Comparison of ENCODE assay signal across 8 cellular contexts in the genomic region with DNA sequence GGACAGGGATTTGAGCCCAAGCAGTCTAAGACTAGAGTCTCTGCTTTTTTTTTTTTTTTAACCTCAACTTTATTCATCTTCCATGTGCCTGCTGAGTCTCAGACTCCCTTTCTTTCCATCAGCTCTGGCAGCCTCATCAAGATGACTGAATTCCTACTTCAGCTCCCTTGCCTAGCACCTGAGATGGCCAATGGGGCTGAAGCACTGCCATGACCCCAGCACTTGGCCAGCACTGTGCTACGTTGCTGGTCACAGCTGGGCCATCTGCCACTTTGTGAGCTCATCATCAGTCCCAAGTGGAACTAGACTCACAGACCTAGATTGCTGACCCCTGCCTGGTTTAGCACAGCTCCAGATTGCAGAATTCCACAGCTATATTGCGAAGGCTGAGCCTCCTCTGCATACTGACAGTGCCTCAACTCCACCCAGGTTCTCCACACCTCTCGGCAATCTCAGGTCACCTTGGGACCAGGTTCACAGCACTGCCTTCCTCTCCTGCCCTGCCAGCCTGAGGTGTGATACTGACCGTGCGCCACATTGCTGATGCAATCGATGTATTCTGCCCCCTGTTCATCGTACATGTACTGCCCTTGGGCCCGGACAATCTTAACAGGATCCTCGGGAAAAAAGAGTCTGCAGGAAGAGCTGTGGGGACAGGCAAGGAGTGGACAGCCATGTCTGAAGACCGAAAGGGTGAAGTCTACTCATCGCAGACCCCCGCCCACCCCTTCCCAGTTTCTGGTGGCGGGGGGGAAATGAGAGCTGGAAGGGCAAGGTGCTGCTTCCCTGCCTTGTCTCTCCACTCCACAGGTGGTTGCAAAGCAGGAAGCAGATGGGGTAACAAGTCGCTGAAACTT. TPM values are rescaled to one million over a fixed set of nuclear protein-coding genes. Genes with fewer than 3 reads are reported as not detected.
A peak's percentile ranks its signal among the peaks of the same experiment; 100 is the strongest.
DNase-seq lines count a peak whose midpoint lies in the region; ATAC-seq and TF ChIP-seq lines count a peak whose summit lies in the region.

No MANE protein-coding gene starts in this region.

- peak overlapping the region; percentile 96 for H3K9ac ChIP-seq in DND-41 (ENCODE audit: low read depth, low read length)
- H3K9ac ChIP-seq in fibroblast of lung (ENCODE audit: insufficient read depth, low read length): peak overlapping the region; percentile 81

- no peaks in the 10 kb centered on the region for H3K27me3 Mint-ChIP-seq in osteocyte (ENCODE audit: unreplicated experiment)

- DNase-seq in DND-41: no peak
- DNase-seq in RPMI8226: peak; percentile 47
- peak; percentile 47 to 48 for DNase-seq in fibroblast of lung (ENCODE audit: low read depth in 2 of 2)
- no peak for DNase-seq in osteocyte (ENCODE audit: extremely low spot score, unreplicated experiment)
- no peak for DNase-seq in glomerular visceral epithelial cell (ENCODE audit: extremely low spot score)
- no peak for DNase-seq in NCI-H1092 treated with DMSO at 0.1 percent for 48 hours (lab: John Stamatoyannopoulos, UW)

- H4K20me1 ChIP-seq in DND-41 (ENCODE audit: insufficient read depth, low read length) (peaks cover 46% of the 10 kb centered on the region), fibroblast of lung (ENCODE audit: control insufficient read depth, extremely low read depth, insufficient read depth, low read length) (no peaks in the 10 kb centered on the region)

- H3K4me2 ChIP-seq in DND-41 (ENCODE audit: insufficient read depth, low read length) (peak overlapping the region; percentile 96), fibroblast of lung (ENCODE audit: extremely low read depth, insufficient read depth, low read length) (peak overlapping the region; percentile 97)

- H2AFZ ChIP-seq in DND-41 (ENCODE audit: low read depth, low read length): no peak overlapping the region
- no peak overlapping the region for H2AFZ ChIP-seq in fibroblast of lung (ENCODE audit: low read length)

- H3K4me1 Mint-ChIP-seq in osteocyte (ENCODE audit: unreplicated experiment): peaks cover 27% of the 10 kb centered on the region

- H3K27ac Mint-ChIP-seq in osteocyte (ENCODE audit: unreplicated experiment): peak overlapping the region; percentile 55

- H3K4me3 Mint-ChIP-seq in osteocyte (ENCODE audit: unreplicated experiment): peak overlapping the region; percentile 81

- H3K36me3 Mint-ChIP-seq in osteocyte (ENCODE audit: unreplicated experiment): peaks cover 37% of the 10 kb centered on the region

- H3K9me3 Mint-ChIP-seq in osteocyte (ENCODE audit: unreplicated experiment): peaks cover 9% of the 10 kb centered on the region

- H3K36me3 ChIP-seq in DND-41 (ENCODE audit: insufficient read depth, low read length) (peaks cover 61% of the 10 kb centered on the region), fibroblast of lung (ENCODE audit: control insufficient read depth, insufficient read depth, low read length) (peaks cover 19% of the 10 kb centered on the region)

- TF ChIP-seq CTCF in DND-41 (IDR thresholded peaks at IDR 0.05; ENCODE audit: borderline replicate concordance, extremely low read depth, low read length, poor library complexity, severe bottlenecking) (no peak), fibroblast of lung (conservative IDR thresholded peaks at IDR 0.05 in 1 of 2, IDR thresholded peaks at IDR 0.05 in 1 of 2; ENCODE audit: low read depth in 1 of 2, low read length in 2 of 2) (no peak), osteocyte (IDR thresholded peaks at IDR 0.05) (no peak)

- H3K4me1 ChIP-seq in DND-41 (ENCODE audit: insufficient read depth, low read length) (peaks cover 34% of the 10 kb centered on the region), fibroblast of lung (ENCODE audit: control insufficient read depth, extremely low read depth, insufficient read depth, low read length) (peaks cover 6% of the 10 kb centered on the region)

- no peaks in the 10 kb centered on the region for H3K27me3 ChIP-seq in DND-41 (ENCODE audit: insufficient read depth, low read length, poor library complexity)
- H3K27me3 ChIP-seq in fibroblast of lung (ENCODE audit: control insufficient read depth, insufficient read depth, low read length): no peaks in the 10 kb centered on the region

- H3K27ac ChIP-seq in DND-41 (ENCODE audit: low read length) (peak overlapping the region; percentile 84), fibroblast of lung (ENCODE audit: insufficient read depth, low read length) (peak overlapping the region; percentile 77)

- no peak for ATAC-seq in DND-41 (ENCODE audit: insufficient read depth, low read depth)
- no peak for ATAC-seq in HG02798 (IDR thresholded peaks at IDR 0.05; ENCODE audit: poor library complexity, unreplicated experiment)
- no peak for ATAC-seq in GM18907 (IDR thresholded peaks at IDR 0.05; ENCODE audit: unreplicated experiment)

- H3K79me2 ChIP-seq in DND-41 (ENCODE audit: insufficient read depth, low read length) (peaks cover 45% of the 10 kb centered on the region), fibroblast of lung (ENCODE audit: control insufficient read depth, insufficient read depth, low read length) (peaks cover 18% of the 10 kb centered on the region)

- H3K9me3 ChIP-seq in DND-41 (ENCODE audit: insufficient read depth, low read length, severe bottlenecking) (no peaks in the 10 kb centered on the region), fibroblast of lung (ENCODE audit: control insufficient read depth, insufficient read depth, low read depth, low read length) (no peaks in the 10 kb centered on the region)

- H3K4me3 ChIP-seq in DND-41 (ENCODE audit: low read depth in 1 of 2, low read length in 2 of 2) (peak overlapping the region; percentile 97 to 99; a peak in 3 of 4 replicates), fibroblast of lung (replicated peaks in 1 of 4; ENCODE audit: control extremely low read depth in 1 of 4, insufficient read depth in 1 of 4, low read depth in 3 of 4, low read length in 4 of 4) (peak overlapping the region; percentile 61 to 87 (median 70))

RNA-seq across cellular contexts. Expression of gene PHYKPL, which starts 1.5 kb away (rescaled TPM):
- total RNA-seq in fibroblast of lung: 28.8 and 44.8 TPM in 2 replicates
- polyA plus RNA-seq in fibroblast of lung: 15.9 and 18.1 TPM in 2 replicates
- 16.3 and 17.5 TPM in 2 replicates for polyA plus RNA-seq in fibroblast of lung (2012)
- polyA minus RNA-seq in fibroblast of lung (ENCODE audit: low replicate concordance): 31.6 and 39.2 TPM in 2 replicates
- total RNA-seq in osteocyte: 70.2 and 71.3 TPM in 2 replicates

RNA-seq across cellular contexts. Expression of gene HNRNPAB, which starts 26.8 kb away (rescaled TPM):
- total RNA-seq in fibroblast of lung: 23.1 and 30.8 TPM in 2 replicates
- 106 and 173 TPM in 2 replicates for polyA plus RNA-seq in fibroblast of lung
- polyA plus RNA-seq in fibroblast of lung (2012): 114 and 189 TPM in 2 replicates
- polyA minus RNA-seq in fibroblast of lung (ENCODE audit: low replicate concordance): 24.5 and 40.5 TPM in 2 replicates
- total RNA-seq in osteocyte: 128 and 131 TPM in 2 replicates

RNA-seq across cellular contexts. Expression of gene GMCL2, which starts 43.9 kb away (rescaled TPM):
- total RNA-seq in fibroblast of lung (under 0.01 TPM in 2 replicates), osteocyte (not detected in 2 replicates)
- not detected in 2 replicates for polyA plus RNA-seq in fibroblast of lung
- not detected in 2 replicates for polyA plus RNA-seq in fibroblast of lung (2012)
- not detected in 2 replicates for polyA minus RNA-seq in fibroblast of lung (ENCODE audit: low replicate concordance)

Comparison
In these comparisons a context has a peak if more than half of its experiments do, and no peak if none do; other contexts are left out.
1. DNase-seq: peak in RPMI8226 (single experiment) and fibroblast of lung (2 of 2); none in DND-41 (single experiment), osteocyte (single experiment), glomerular visceral epithelial cell (single experiment) and NCI-H1092 treated with DMSO at 0.1 percent for 48 hours (single experiment).